ENCODE assay signal across 8 cellular contexts in genomic region chr5:145975361-145976066, GRCh38. TPM values are rescaled to one million over a fixed set of nuclear protein-coding genes. Genes with fewer than 3 reads are reported as not detected.
DNase-seq lines count a peak whose midpoint lies in the region; ATAC-seq, FAIRE-seq and TF ChIP-seq lines count a peak whose summit lies in the region.

No MANE protein-coding gene starts in this region.

- no peaks in the 10 kb centered on the region for H3K36me3 Mint-ChIP-seq in T-helper 17 cell (ENCODE audit: low read depth)

- no peaks in the 10 kb centered on the region for H3K4me1 Mint-ChIP-seq in T-helper 17 cell

- no peak overlapping the region for H3K4me3 Mint-ChIP-seq in T-helper 17 cell

- no peaks in the 10 kb centered on the region for H3K27me3 ChIP-seq in bronchial epithelial cell (ENCODE audit: control insufficient read depth, insufficient read depth, low read length)

- FAIRE-seq in bronchial epithelial cell (lab: Jason Lieb, UNC) = no peak

- ATAC-seq in GM19452 (IDR thresholded peaks at IDR 0.05; ENCODE audit: unreplicated experiment) = peak; percentile 44
- ATAC-seq in T-helper 17 cell = no peak

- TF ChIP-seq CTCF in bronchial epithelial cell (IDR thresholded peaks at IDR 0.05; ENCODE audit: insufficient read depth, low read length, severe bottlenecking) (no peak), retinal pigment epithelial cell (conservative IDR thresholded peaks at IDR 0.05; ENCODE audit: low read depth, low read length) (no peak)

- peak; percentile 51 for DNase-seq in HPDE6-E6E7 (ENCODE audit: extremely low spot score)
- DNase-seq in bronchial epithelial cell (ENCODE audit: low read depth) = peak; percentile 95
- peak; percentile 75 for DNase-seq in retinal pigment epithelial cell (ENCODE audit: low read depth)
- DNase-seq in stimulated activated CD4-positive, alpha-beta T cell treated with anti-CD3 and anti-CD28 coated beads, Interleukin-2, amount 100 ng/mL, for 24 hours = no peak
- DNase-seq in T-helper 17 cell = no peak
- no peak for DNase-seq in NCI-H1092 treated with DMSO at 0.1 percent for 48 hours (lab: John Stamatoyannopoulos, UW)
- no peak for DNase-seq in 8988T

- peaks cover 10% of the 10 kb centered on the region for H3K27me3 Mint-ChIP-seq in T-helper 17 cell

- no peak overlapping the region for H3K4me3 ChIP-seq in bronchial epithelial cell (ENCODE audit: low read depth, low read length)
- H3K4me3 ChIP-seq in retinal pigment epithelial cell (ENCODE audit: low read length) = no peak overlapping the region

- H3K9me3 ChIP-seq in T-helper 17 cell (ENCODE audit: control insufficient read depth, low read length, poor library complexity, severe bottlenecking) = no peaks in the 10 kb centered on the region

- no peak overlapping the region for H3K27ac Mint-ChIP-seq in T-helper 17 cell

- H3K36me3 ChIP-seq in bronchial epithelial cell (ENCODE audit: control insufficient read depth, insufficient read depth, low read length) = peaks cover 2% of the 10 kb centered on the region

RNA-seq across cellular contexts. Expression of gene SH3RF2, which starts 39.1 kb away (rescaled TPM):
- total RNA-seq in bronchial epithelial cell (3.7 and 6.3 TPM in 2 replicates), T-helper 17 cell (under 1 TPM in 1 of 2 donors, not detected in 1; 0.60 TPM)

Comparison
In these comparisons a context has a peak if more than half of its experiments do, and no peak if none do; other contexts are left out.
1. DNase-seq: peak in HPDE6-E6E7 (single experiment), bronchial epithelial cell (single experiment) and retinal pigment epithelial cell (single experiment); none in stimulated activated CD4-positive, alpha-beta T cell treated with anti-CD3 and anti-CD28 coated beads, Interleukin-2, amount 100 ng/mL, for 24 hours (0 of 2), T-helper 17 cell (0 of 3), NCI-H1092 treated with DMSO at 0.1 percent for 48 hours (single experiment) and 8988T (single experiment).